ENCODE assay signal across 19 cellular contexts in genomic region chr21:40844935-40845334, GRCh38. TPM values are rescaled to one million over a fixed set of nuclear protein-coding genes. Genes with fewer than 3 reads are reported as not detected.
DNase-seq lines count a peak whose midpoint lies in the region; ATAC-seq and TF ChIP-seq lines count a peak whose summit lies in the region.
"Had no signal": no experiment of that assay in that cellular context is flagged by ENCODE, and none has a peak within 500 bp of the region (broad histone marks: within the 10 kb centered on the region; RNA-seq: fewer than 3 reads in every experiment).

No MANE protein-coding gene starts in this region.

- no peak for TF ChIP-seq CTCF in brain (conservative IDR thresholded peaks at IDR 0.05)
- no peak for TF ChIP-seq CTCF in foreskin keratinocyte (conservative IDR thresholded peaks at IDR 0.05)
- no peak for TF ChIP-seq CTCF in ascending aorta (IDR thresholded peaks at IDR 0.05)

- H3K4me1 ChIP-seq in foreskin keratinocyte, result peaks cover 41% of the 10 kb centered on the region
- no peaks in the 10 kb centered on the region for H3K4me1 ChIP-seq in ascending aorta
- H3K4me1 ChIP-seq: BLaER1 had no signal

- DNase-seq in NCI-H2171 treated with DMSO at 0.1 percent for 48 hours (lab: John Stamatoyannopoulos, UW) (peak; percentile 36), NCI-H2171 (lab: John Stamatoyannopoulos, UW) (no peak), foreskin keratinocyte (peak; percentile 78 to 88), ascending aorta (ENCODE audit: low spot score in 2 of 2) (no peak)
- DNase-seq: CD8-positive, alpha-beta memory T cell; GDM1; KG1; NCI-H1048; NCI-H1694 treated with DMSO at 0.1 percent for 48 hours; NCI-H774; Right ventricle myocardium superior had no signal

- H3K4me3 ChIP-seq in ascending aorta, result no peak overlapping the region
- H3K4me3 ChIP-seq: BLaER1, GM12878, SK-N-MC had no signal

- H3K9me3 ChIP-seq in ascending aorta, result no peaks in the 10 kb centered on the region

- H3K36me3 Mint-ChIP-seq in brain, result no peaks in the 10 kb centered on the region

- H3K9me3 Mint-ChIP-seq in brain, result peaks cover 0 to 44% (median 3%) of the 10 kb centered on the region in 5 experiments

- H3K27ac Mint-ChIP-seq in brain, result peak overlapping the region in 4 of 5 experiments; percentile 67 to 96 (median 92)

- intact Hi-C loops in ascending aorta (cut with DNase I), result no loop called here

- H3K27me3 Mint-ChIP-seq in brain, result peaks cover 51% of the 10 kb centered on the region

- H3K4me1 Mint-ChIP-seq in brain, result peaks cover 49% of the 10 kb centered on the region

- H3K27ac ChIP-seq in foreskin keratinocyte (peak overlapping the region; percentile 91), ascending aorta (no peak overlapping the region)
- H3K27ac ChIP-seq: BLaER1, SK-N-MC had no signal

- H3K27me3 ChIP-seq in foreskin keratinocyte (no peaks in the 10 kb centered on the region), ascending aorta (no peaks in the 10 kb centered on the region)
- H3K27me3 ChIP-seq: BLaER1 had no signal

- H3K36me3 ChIP-seq in ascending aorta, result no peaks in the 10 kb centered on the region
- H3K36me3 ChIP-seq: BLaER1 had no signal

- H3K4me3 Mint-ChIP-seq in brain, result peak overlapping the region; percentile 80 to 85 (median 83)
- H3K4me3 Mint-ChIP-seq: CD8-positive, alpha-beta memory T cell had no signal

- ATAC-seq in foreskin keratinocyte (peak; percentile 52), GM21367 (IDR thresholded peaks at IDR 0.05; ENCODE audit: unreplicated experiment) (no peak), GM18868 (IDR thresholded peaks at IDR 0.05; ENCODE audit: unreplicated experiment) (no peak)
- ATAC-seq: GM12878, HepG2 had no signal

RNA-seq across cellular contexts. Expression of gene DSCAM, which starts 2.0 kb away (rescaled TPM):
- polyA plus RNA-seq in brain (ENCODE audit: insufficient read depth, low read depth, low replicate concordance) (2.3 TPM), foreskin keratinocyte (1.5 and 1.7 TPM in 2 replicates)
- total RNA-seq in foreskin keratinocyte (7.6 and 8.5 TPM in 2 replicates), ascending aorta (not detected)
- total RNA-seq: CD8-positive, alpha-beta memory T cell; GM12878; HepG2; NCI-H460; Right ventricle myocardium superior had no signal
- polyA plus RNA-seq: CD8-positive, alpha-beta memory T cell; GM12878; HepG2 had no signal

Comparison
In these comparisons a context has a peak if more than half of its experiments do, and no peak if none do; other contexts are left out.
1. DNase-seq: peak in NCI-H2171 treated with DMSO at 0.1 percent for 48 hours (single experiment) and foreskin keratinocyte (2 of 2); none in NCI-H2171 (single experiment) and ascending aorta (0 of 2).